Comparison of ENCODE assay signal across 33 cellular contexts in the genomic region with DNA sequence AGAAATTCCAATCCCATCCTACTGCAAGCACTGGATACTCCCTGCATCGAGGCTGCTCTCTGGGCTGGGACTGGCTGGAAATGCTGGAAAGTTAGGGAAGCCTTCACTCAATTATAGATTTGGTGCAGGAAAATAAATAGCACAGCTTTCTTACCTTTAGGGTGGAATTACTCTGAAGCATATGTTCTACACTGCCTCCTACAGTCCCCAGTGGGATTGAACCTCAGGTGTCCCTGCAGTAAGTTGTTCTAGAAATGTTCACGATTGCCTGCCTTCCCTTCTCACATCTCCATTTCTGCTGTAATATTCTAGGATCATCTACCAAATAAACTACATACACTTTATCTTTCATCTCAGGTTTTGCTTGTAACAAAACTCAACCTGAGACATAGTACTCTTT.
A peak's percentile ranks its signal among the peaks of the same experiment; 100 is the strongest.
DNase-seq lines count a peak whose midpoint lies in the region; ATAC-seq, FAIRE-seq and TF ChIP-seq lines count a peak whose summit lies in the region.
"Had no signal": no experiment of that assay in that cellular context is flagged by ENCODE, and none has a peak within 500 bp of the region (broad histone marks: within the 10 kb centered on the region; RNA-seq: fewer than 3 reads in every experiment).

No MANE protein-coding gene starts in this region.

- H3K4me3 Mint-ChIP-seq in activated naive CD4-positive, alpha-beta T cell treated with anti-CD3 and anti-CD28 coated beads for 36 hours = no peak overlapping the region
- H3K4me3 Mint-ChIP-seq: activated T-cell treated with anti-CD3 and anti-CD28 coated beads, Interleukin-2, amount 50 U/mL, for 72 hours; CD4-positive, CD25-positive, alpha-beta regulatory T cell; central memory CD8-positive, alpha-beta T cell; effector memory CD8-positive, alpha-beta T cell; stimulated activated memory B cell treated with anti-CD40 and anti-IgM and Interleukin-4, amounts not matched to agents 10 μg/mL and 1 μg/mL and 100 μg/mL, for 72 hours; T-helper 1 cell treated with Interleukin-12 subunit alpha and Interleukin-12 subunit beta and Interleukin-4 antibody, amounts not matched to agents 30 μg/mL and 1 μg/mL, for 36 hours had no signal

- no TSS peak for BruUV-seq in A673 (replicated peaks; lab: Mats Ljungman, UMichigan)

- H3K9me1 ChIP-seq in keratinocyte (ENCODE audit: control insufficient read depth, extremely low read depth, insufficient read depth, low read length) = no peaks in the 10 kb centered on the region

- CTCF ChIA-PET in A673 (lab: Charles Lee) = no interaction called here
- CTCF ChIA-PET in activated naive CD4-positive, alpha-beta T cell treated with anti-CD3 and anti-CD28 coated beads for 36 hours (lab: Charles Lee) = no interaction called here

- H3K27me3 ChIP-seq in A673 (replicated peaks; ENCODE audit: insufficient read depth, low read depth, low read length, poor library complexity) (peaks cover 25% of the 10 kb centered on the region), bronchial epithelial cell (ENCODE audit: control insufficient read depth, insufficient read depth, low read length) (no peaks in the 10 kb centered on the region), keratinocyte (ENCODE audit: control insufficient read depth, extremely low read depth, insufficient read depth, low read length) (no peaks in the 10 kb centered on the region)
- H3K27me3 ChIP-seq: adrenal gland, ovary, upper lobe of right lung had no signal

- no peaks in the 10 kb centered on the region for H3K9me3 Mint-ChIP-seq in activated naive CD4-positive, alpha-beta T cell treated with anti-CD3 and anti-CD28 coated beads for 36 hours
- H3K9me3 Mint-ChIP-seq: T-helper 1 cell treated with Interleukin-12 subunit alpha and Interleukin-12 subunit beta and Interleukin-4 antibody, amounts not matched to agents 30 μg/mL and 1 μg/mL, for 36 hours had no signal

- no peaks in the 10 kb centered on the region for H4K20me1 ChIP-seq in keratinocyte (ENCODE audit: control insufficient read depth, extremely low read depth, insufficient read depth, low read length)

- H3K4me2 ChIP-seq in keratinocyte (ENCODE audit: control insufficient read depth, extremely low read depth, insufficient read depth, low read depth, low read length) = no peak overlapping the region

- POLR2A ChIA-PET in A673 (lab: Charles Lee; ENCODE audit: low non-redundant PET) = no interaction called here

- H3K79me2 ChIP-seq in keratinocyte (ENCODE audit: control insufficient read depth, insufficient read depth, low read length) = no peaks in the 10 kb centered on the region

- no peak overlapping the region for H3K4me3 ChIP-seq in A673 (ENCODE audit: low read depth, low read length, poor library complexity, severe bottlenecking)
- H3K4me3 ChIP-seq in bronchial epithelial cell (ENCODE audit: low read depth, low read length) = no peak overlapping the region
- H3K4me3 ChIP-seq in keratinocyte (ENCODE audit: control insufficient read depth in 2 of 3, extremely low read depth in 1 of 3, insufficient read depth in 2 of 3, low read depth in 1 of 3, low read length in 3 of 3) = no peak overlapping the region
- H3K4me3 ChIP-seq: adrenal gland, ovary, upper lobe of right lung had no signal

- no peaks in the 10 kb centered on the region for H3K27me3 Mint-ChIP-seq in activated naive CD4-positive, alpha-beta T cell treated with anti-CD3 and anti-CD28 coated beads for 36 hours (ENCODE audit: low read depth)
- H3K27me3 Mint-ChIP-seq: CD4-positive, CD25-positive, alpha-beta regulatory T cell; central memory CD8-positive, alpha-beta T cell; stimulated activated memory B cell treated with anti-CD40 and anti-IgM and Interleukin-4, amounts not matched to agents 10 μg/mL and 1 μg/mL and 100 μg/mL, for 72 hours had no signal

- DNase-seq in A673 (ENCODE audit: low spot score) = no peak
- DNase-seq in HuH-7 (ENCODE audit: low spot score) = peak; percentile 6
- DNase-seq in bronchial epithelial cell (ENCODE audit: low read depth) = no peak
- no peak for DNase-seq in keratinocyte (ENCODE audit: low read depth, low spot score)
- no peak for DNase-seq in activated naive CD4-positive, alpha-beta T cell treated with anti-CD3 and anti-CD28 coated beads for 36 hours
- no peak for DNase-seq in SHP77 (lab: John Stamatoyannopoulos, UW)
- DNase-seq: 8988T; activated CD4-positive, alpha-beta T cell treated with anti-CD3 and anti-CD28 coated beads, Interleukin-2, amount 50 U/mL, for 48 hours; activated naive CD4-positive, alpha-beta T cell; activated T-cell treated with anti-CD3 and anti-CD28 coated beads, Interleukin-2, amount 50 U/mL, for 72 hours; adrenal gland; effector memory CD8-positive, alpha-beta T cell; EL; head of caudate nucleus; mammary epithelial cell; NCI-H1092 treated with DMSO at 0.1 percent for 48 hours; NCI-H187; OCI-M1; ovary; retina; substantia nigra; upper lobe of right lung had no signal

- peak; percentile 20; the same call in 1 of the 2 replicates for TF ChIP-seq CTCF in A673 (conservative IDR thresholded peaks at IDR 0.05; ENCODE audit: low read depth, low read length)
- peak; percentile 6 for TF ChIP-seq CTCF in bronchial epithelial cell (IDR thresholded peaks at IDR 0.05; ENCODE audit: insufficient read depth, low read length, severe bottlenecking)
- TF ChIP-seq CTCF in keratinocyte (optimal IDR thresholded peaks at IDR 0.05 in 1 of 3, IDR thresholded peaks at IDR 0.05 in 1 of 3, conservative IDR thresholded peaks at IDR 0.05 in 1 of 3; ENCODE audit: extremely low read depth in 1 of 3, insufficient read depth in 2 of 3, low read length in 3 of 3) = peak; percentile 24 to 53 (median 45)

- H3K4me1 Mint-ChIP-seq in activated naive CD4-positive, alpha-beta T cell treated with anti-CD3 and anti-CD28 coated beads for 36 hours (ENCODE audit: low read depth) = no peaks in the 10 kb centered on the region
- H3K4me1 Mint-ChIP-seq: central memory CD8-positive, alpha-beta T cell; stimulated activated memory B cell treated with anti-CD40 and anti-IgM and Interleukin-4, amounts not matched to agents 10 μg/mL and 1 μg/mL and 100 μg/mL, for 72 hours had no signal

- no peaks in the 10 kb centered on the region for H3K9me3 ChIP-seq in A673 (ENCODE audit: low read depth, low read length, poor library complexity, severe bottlenecking)
- no peaks in the 10 kb centered on the region for H3K9me3 ChIP-seq in keratinocyte (ENCODE audit: control insufficient read depth, low read depth, low read length)
- H3K9me3 ChIP-seq: adrenal gland, ovary, upper lobe of right lung had no signal

- H3K27ac ChIP-seq in A673 (ENCODE audit: low read depth, low read length, poor library complexity, severe bottlenecking) (no peak overlapping the region), keratinocyte (ENCODE audit: control insufficient read depth, insufficient read depth, low read length) (no peak overlapping the region)
- H3K27ac ChIP-seq: adrenal gland, ovary, upper lobe of right lung had no signal

- FAIRE-seq in bronchial epithelial cell (lab: Jason Lieb, UNC) = no peak
- FAIRE-seq in keratinocyte (lab: Jason Lieb, UNC) = no peak
- FAIRE-seq: D721Med, TTC549 had no signal

- H3K4me1 ChIP-seq in A673 (ENCODE audit: insufficient read depth, low read length, poor library complexity, severe bottlenecking) (no peaks in the 10 kb centered on the region), keratinocyte (ENCODE audit: control insufficient read depth, extremely low read depth, insufficient read depth, low read length) (no peaks in the 10 kb centered on the region)
- H3K4me1 ChIP-seq: adrenal gland, upper lobe of right lung had no signal

- dilution Hi-C loops in keratinocyte (cut with MboI; ENCODE audit: extremely low pct_ligation_motif_present, low sequenced_read_pairs) = no loop called here

- no peak overlapping the region for H3K27ac Mint-ChIP-seq in activated naive CD4-positive, alpha-beta T cell treated with anti-CD3 and anti-CD28 coated beads for 36 hours
- H3K27ac Mint-ChIP-seq: activated T-cell treated with anti-CD3 and anti-CD28 coated beads, Interleukin-2, amount 50 U/mL, for 72 hours; CD4-positive, CD25-positive, alpha-beta regulatory T cell; effector memory CD8-positive, alpha-beta T cell; stimulated activated memory B cell treated with anti-CD40 and anti-IgM and Interleukin-4, amounts not matched to agents 10 μg/mL and 1 μg/mL and 100 μg/mL, for 72 hours; T-helper 1 cell treated with Interleukin-12 subunit alpha and Interleukin-12 subunit beta and Interleukin-4 antibody, amounts not matched to agents 30 μg/mL and 1 μg/mL, for 36 hours had no signal

- ATAC-seq in HG03442 (IDR thresholded peaks at IDR 0.05; ENCODE audit: unreplicated experiment) (no peak), HG03521 (IDR thresholded peaks at IDR 0.05; ENCODE audit: unreplicated experiment) (no peak)
- ATAC-seq: activated CD4-positive, CD25-positive, alpha-beta regulatory T cell treated with anti-CD3 and anti-CD28 coated beads, Interleukin-2, amount 50 U/mL, for 24 hours; activated T-cell treated with anti-CD3 and anti-CD28 coated beads, Interleukin-2, amount 50 U/mL, for 72 hours; effector memory CD8-positive, alpha-beta T cell; esophagus mucosa; SK-N-SH treated with all-trans-retinoic acid at 6 μM for 48 hours; stimulated activated memory B cell treated with anti-CD40 and anti-IgM and Interleukin-4, amounts not matched to agents 10 μg/mL and 1 μg/mL and 100 μg/mL, for 72 hours; upper lobe of right lung had no signal

- no peak overlapping the region for H3K9ac ChIP-seq in keratinocyte (ENCODE audit: control insufficient read depth, extremely low read depth, insufficient read depth, low read length)

- H3K36me3 Mint-ChIP-seq in activated naive CD4-positive, alpha-beta T cell treated with anti-CD3 and anti-CD28 coated beads for 36 hours (ENCODE audit: low read depth) = no peaks in the 10 kb centered on the region
- H3K36me3 Mint-ChIP-seq: CD4-positive, CD25-positive, alpha-beta regulatory T cell; stimulated activated memory B cell treated with anti-CD40 and anti-IgM and Interleukin-4, amounts not matched to agents 10 μg/mL and 1 μg/mL and 100 μg/mL, for 72 hours had no signal

- H2AFZ ChIP-seq in keratinocyte (ENCODE audit: control insufficient read depth, low read length) = no peak overlapping the region

- H3K36me3 ChIP-seq in A673 (ENCODE audit: insufficient read depth, low read length, poor library complexity, severe bottlenecking) = no peaks in the 10 kb centered on the region
- H3K36me3 ChIP-seq in bronchial epithelial cell (ENCODE audit: control insufficient read depth, insufficient read depth, low read length) = no peaks in the 10 kb centered on the region
- H3K36me3 ChIP-seq in keratinocyte (ENCODE audit: control insufficient read depth in 2 of 2, extremely low read depth in 1 of 2, insufficient read depth in 2 of 2, low read length in 2 of 2) = no peaks in the 10 kb centered on the region
- H3K36me3 ChIP-seq: adrenal gland, ovary, upper lobe of right lung had no signal

- intact Hi-C loops in A673 (cut with micrococcal nuclease; ENCODE audit: unreplicated experiment) = no loop called here
- intact Hi-C loops in activated naive CD4-positive, alpha-beta T cell treated with anti-CD3 and anti-CD28 coated beads for 36 hours (cut with micrococcal nuclease) = no loop called here
